Comparison of ENCODE assay signal across 1 cellular context in the genomic region with DNA sequence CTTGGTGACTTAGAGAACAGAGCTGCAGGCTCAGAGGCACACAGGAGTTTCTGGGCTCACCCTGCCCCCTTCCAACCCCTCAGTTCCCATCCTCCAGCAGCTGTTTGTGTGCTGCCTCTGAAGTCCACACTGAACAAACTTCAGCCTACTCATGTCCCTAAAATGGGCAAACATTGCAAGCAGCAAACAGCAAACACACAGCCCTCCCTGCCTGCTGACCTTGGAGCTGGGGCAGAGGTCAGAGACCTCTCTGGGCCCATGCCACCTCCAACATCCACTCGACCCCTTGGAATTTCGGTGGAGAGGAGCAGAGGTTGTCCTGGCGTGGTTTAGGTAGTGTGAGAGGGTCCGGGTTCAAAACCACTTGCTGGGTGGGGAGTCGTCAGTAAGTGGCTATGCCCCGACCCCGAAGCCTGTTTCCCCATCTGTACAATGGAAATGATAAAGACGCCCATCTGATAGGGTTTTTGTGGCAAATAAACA.
A peak's percentile ranks its signal among the peaks of the same experiment; 100 is the strongest.
TF ChIP-seq lines count a peak whose summit lies in the region.

No MANE protein-coding gene starts in this region.

TF ChIP-seq in liver, 16 proteins besides CTCF, POLR2A, EP300 and RAD21 (continued from another document):
- peak; percentile 67 for TF ChIP-seq TAF1 (conservative IDR thresholded peaks at IDR 0.05)
- peak; percentile 99 for TF ChIP-seq RXRA (IDR thresholded peaks at IDR 0.05)
- peak; percentile 74 to 89 for TF ChIP-seq JUND (IDR thresholded peaks at IDR 0.05)
- TF ChIP-seq GABPA (IDR thresholded peaks at IDR 0.05 in 1 of 2, conservative IDR thresholded peaks at IDR 0.05 in 1 of 2), result no peak
